In the genomic region with DNA sequence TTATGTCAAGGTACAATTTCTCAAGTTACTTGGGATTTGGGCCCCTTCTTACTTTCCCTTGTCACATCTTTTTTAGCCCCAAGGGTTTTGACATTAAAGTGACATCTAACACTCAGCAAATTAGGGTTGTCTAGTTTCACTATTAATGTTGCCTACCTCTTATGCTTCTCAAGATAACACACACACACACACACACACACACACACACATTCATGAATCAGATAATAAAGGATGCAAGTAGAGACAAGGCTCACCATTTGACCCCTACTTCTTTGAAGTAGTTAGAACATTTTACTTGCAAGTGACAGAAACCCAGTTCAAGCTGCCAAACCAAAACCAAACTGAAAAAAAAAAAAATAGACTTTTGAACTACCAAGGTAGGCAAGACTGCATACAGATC, we compare ENCODE assay signal across 18 cellular contexts.
DNase-seq lines count a peak whose midpoint lies in the region; TF ChIP-seq lines count a peak whose summit lies in the region.
"Had no signal": no experiment of that assay in that cellular context is flagged by ENCODE, and none has a peak within 500 bp of the region (broad histone marks: within the 10 kb centered on the region; RNA-seq: fewer than 3 reads in every experiment).

No MANE protein-coding gene starts in this region.

- peaks cover 9% of the 10 kb centered on the region for H3K27me3 Mint-ChIP-seq in activated naive CD4-positive, alpha-beta T cell treated with anti-CD3 and anti-CD28 coated beads, Interleukin-2, amount 10 ng/mL, durations not matched to agents 7 days and 5 days
- no peaks in the 10 kb centered on the region for H3K27me3 Mint-ChIP-seq in stimulated activated naive CD8-positive, alpha-beta T cell treated with anti-CD3 and anti-CD28 coated beads, Interleukin-15, Interleukin-2, amounts not matched to agents 100 ng/mL and 50 ng/mL, for 24 hours
- H3K27me3 Mint-ChIP-seq: stimulated activated memory B cell treated with anti-CD40 and anti-IgM and Interleukin-4, amounts not matched to agents 10 μg/mL and 1 μg/mL and 100 μg/mL, for 72 hours had no signal

- DNase-seq in activated naive CD4-positive, alpha-beta T cell treated with anti-CD3 and anti-CD28 coated beads, Interleukin-2, amount 10 ng/mL, durations not matched to agents 7 days and 5 days = no peak
- no peak for DNase-seq in activated naive CD4-positive, alpha-beta T cell (lab: John Stamatoyannopoulos, UW)
- DNase-seq in PC-9 (no peak), astrocyte of the hippocampus (ENCODE audit: low read depth, low spot score) (peak; percentile 40), HT-29 (ENCODE audit: low spot score) (no peak), esophagus muscularis mucosa (ENCODE audit: extremely low spot score) (no peak), NCI-H1436 treated with DMSO at 0.1 percent for 48 hours (lab: John Stamatoyannopoulos, UW) (no peak)
- DNase-seq: cortex of kidney, KBM-7, MV-4-11, NCI-H187, NCI-H2227 treated with DMSO at 0.1 percent for 48 hours, NCI-H748 treated with DMSO at 0.1 percent for 48 hours, nucleus accumbens, SHP77 had no signal

- H2AFZ ChIP-seq in PC-9 = no peak overlapping the region

- no peaks in the 10 kb centered on the region for H3K79me2 ChIP-seq in PC-9 (ENCODE audit: low read depth)

- peaks cover 28% of the 10 kb centered on the region for H3F3A ChIP-seq in PC-9 (ENCODE audit: insufficient read depth, low read depth)

- no peak for TF ChIP-seq POLR2A in esophagus muscularis mucosa (IDR thresholded peaks at IDR 0.05; ENCODE audit: low read depth)

- peak overlapping the region; percentile 56 for H3K27ac Mint-ChIP-seq in activated naive CD4-positive, alpha-beta T cell treated with anti-CD3 and anti-CD28 coated beads, Interleukin-2, amount 10 ng/mL, durations not matched to agents 7 days and 5 days
- peak overlapping the region; percentile 32 for H3K27ac Mint-ChIP-seq in stimulated activated naive CD8-positive, alpha-beta T cell treated with anti-CD3 and anti-CD28 coated beads, Interleukin-15, Interleukin-2, amounts not matched to agents 100 ng/mL and 50 ng/mL, for 24 hours

- TF ChIP-seq CTCF in PC-9 (conservative IDR thresholded peaks at IDR 0.05) = no peak
- no peak for TF ChIP-seq CTCF in esophagus muscularis mucosa (IDR thresholded peaks at IDR 0.05)

- no peak for TF ChIP-seq EP300 in esophagus muscularis mucosa (IDR thresholded peaks at IDR 0.05)

- intact Hi-C loops in PC-9 (cut with micrococcal nuclease; ENCODE audit: unreplicated experiment) (no loop called here), esophagus muscularis mucosa (cut with DNase I) (no loop called here)

- H3K27ac ChIP-seq in PC-9 (peak overlapping the region; percentile 92; the same call in 1 of the 2 replicates), esophagus muscularis mucosa (replicated peaks in 1 of 4) (no peak overlapping the region)
- H3K27ac ChIP-seq: breast epithelium had no signal

- H3K4me3 ChIP-seq in PC-9 = no peak overlapping the region
- no peak overlapping the region for H3K4me3 ChIP-seq in esophagus muscularis mucosa
- H3K4me3 ChIP-seq: breast epithelium had no signal

- H3K36me3 ChIP-seq in PC-9 (ENCODE audit: low read depth) (no peaks in the 10 kb centered on the region), esophagus muscularis mucosa (no peaks in the 10 kb centered on the region)
- H3K36me3 ChIP-seq: breast epithelium had no signal

- H3K4me3 Mint-ChIP-seq in activated naive CD4-positive, alpha-beta T cell treated with anti-CD3 and anti-CD28 coated beads, Interleukin-2, amount 10 ng/mL, durations not matched to agents 7 days and 5 days = no peak overlapping the region
- H3K4me3 Mint-ChIP-seq in stimulated activated naive CD8-positive, alpha-beta T cell treated with anti-CD3 and anti-CD28 coated beads, Interleukin-15, Interleukin-2, amounts not matched to agents 100 ng/mL and 50 ng/mL, for 24 hours = no peak overlapping the region
- H3K4me3 Mint-ChIP-seq: stimulated activated memory B cell treated with anti-CD40 and anti-IgM and Interleukin-4, amounts not matched to agents 10 μg/mL and 1 μg/mL and 100 μg/mL, for 72 hours had no signal

- H3K9me2 ChIP-seq in PC-9 (ENCODE audit: insufficient read depth) = no peaks in the 10 kb centered on the region

- H3K9me3 ChIP-seq in PC-9 (ENCODE audit: insufficient read depth, low read depth) = peaks cover 17% of the 10 kb centered on the region; the same call in 1 of the 2 replicates
- H3K9me3 ChIP-seq in esophagus muscularis mucosa = no peaks in the 10 kb centered on the region
- H3K9me3 ChIP-seq: breast epithelium had no signal

- H3K36me3 Mint-ChIP-seq in activated naive CD4-positive, alpha-beta T cell treated with anti-CD3 and anti-CD28 coated beads, Interleukin-2, amount 10 ng/mL, durations not matched to agents 7 days and 5 days = peaks cover 5% of the 10 kb centered on the region
- no peaks in the 10 kb centered on the region for H3K36me3 Mint-ChIP-seq in stimulated activated naive CD8-positive, alpha-beta T cell treated with anti-CD3 and anti-CD28 coated beads, Interleukin-15, Interleukin-2, amounts not matched to agents 100 ng/mL and 50 ng/mL, for 24 hours (ENCODE audit: low read depth)
- H3K36me3 Mint-ChIP-seq: stimulated activated memory B cell treated with anti-CD40 and anti-IgM and Interleukin-4, amounts not matched to agents 10 μg/mL and 1 μg/mL and 100 μg/mL, for 72 hours had no signal

- H3K27me3 ChIP-seq in PC-9 (ENCODE audit: insufficient read depth, low read depth) (no peaks in the 10 kb centered on the region), esophagus muscularis mucosa (no peaks in the 10 kb centered on the region)
- H3K27me3 ChIP-seq: breast epithelium had no signal

- no TSS peak for BruUV-seq in PC-9 (replicated peaks; lab: Mats Ljungman, UMichigan)

- CTCF ChIA-PET in activated naive CD4-positive, alpha-beta T cell treated with anti-CD3 and anti-CD28 coated beads, Interleukin-2, amount 10 ng/mL, durations not matched to agents 7 days and 5 days (lab: Charles Lee) = no interaction called here
- CTCF ChIA-PET in PC-9 (lab: Charles Lee) = no interaction called here

- POLR2A ChIA-PET in PC-9 (lab: Charles Lee; ENCODE audit: unreplicated experiment) = no interaction called here

- peaks cover 7% of the 10 kb centered on the region for H3K9me3 Mint-ChIP-seq in activated naive CD4-positive, alpha-beta T cell treated with anti-CD3 and anti-CD28 coated beads, Interleukin-2, amount 10 ng/mL, durations not matched to agents 7 days and 5 days
- peaks cover 5% of the 10 kb centered on the region for H3K9me3 Mint-ChIP-seq in stimulated activated naive CD8-positive, alpha-beta T cell treated with anti-CD3 and anti-CD28 coated beads, Interleukin-15, Interleukin-2, amounts not matched to agents 100 ng/mL and 50 ng/mL, for 24 hours
- H3K9me3 Mint-ChIP-seq: stimulated activated memory B cell treated with anti-CD40 and anti-IgM and Interleukin-4, amounts not matched to agents 10 μg/mL and 1 μg/mL and 100 μg/mL, for 72 hours had no signal

- H4K20me1 ChIP-seq in PC-9 (ENCODE audit: insufficient read depth) = no peaks in the 10 kb centered on the region

- H3K4me1 ChIP-seq in PC-9 (replicated peaks; ENCODE audit: insufficient read depth) = peaks cover 34% of the 10 kb centered on the region
- H3K4me1 ChIP-seq in esophagus muscularis mucosa = peaks cover 0 to 7% (median 0%) of the 10 kb centered on the region in 4 donors
- H3K4me1 ChIP-seq: breast epithelium had no signal

- peaks cover 12% of the 10 kb centered on the region for H3K4me1 Mint-ChIP-seq in activated naive CD4-positive, alpha-beta T cell treated with anti-CD3 and anti-CD28 coated beads, Interleukin-2, amount 10 ng/mL, durations not matched to agents 7 days and 5 days
- H3K4me1 Mint-ChIP-seq in stimulated activated naive CD8-positive, alpha-beta T cell treated with anti-CD3 and anti-CD28 coated beads, Interleukin-15, Interleukin-2, amounts not matched to agents 100 ng/mL and 50 ng/mL, for 24 hours (ENCODE audit: low read depth) = peaks cover 1% of the 10 kb centered on the region
- H3K4me1 Mint-ChIP-seq: stimulated activated memory B cell treated with anti-CD40 and anti-IgM and Interleukin-4, amounts not matched to agents 10 μg/mL and 1 μg/mL and 100 μg/mL, for 72 hours had no signal

- no peak overlapping the region for H3K4me2 ChIP-seq in PC-9
